In the genomic region with DNA sequence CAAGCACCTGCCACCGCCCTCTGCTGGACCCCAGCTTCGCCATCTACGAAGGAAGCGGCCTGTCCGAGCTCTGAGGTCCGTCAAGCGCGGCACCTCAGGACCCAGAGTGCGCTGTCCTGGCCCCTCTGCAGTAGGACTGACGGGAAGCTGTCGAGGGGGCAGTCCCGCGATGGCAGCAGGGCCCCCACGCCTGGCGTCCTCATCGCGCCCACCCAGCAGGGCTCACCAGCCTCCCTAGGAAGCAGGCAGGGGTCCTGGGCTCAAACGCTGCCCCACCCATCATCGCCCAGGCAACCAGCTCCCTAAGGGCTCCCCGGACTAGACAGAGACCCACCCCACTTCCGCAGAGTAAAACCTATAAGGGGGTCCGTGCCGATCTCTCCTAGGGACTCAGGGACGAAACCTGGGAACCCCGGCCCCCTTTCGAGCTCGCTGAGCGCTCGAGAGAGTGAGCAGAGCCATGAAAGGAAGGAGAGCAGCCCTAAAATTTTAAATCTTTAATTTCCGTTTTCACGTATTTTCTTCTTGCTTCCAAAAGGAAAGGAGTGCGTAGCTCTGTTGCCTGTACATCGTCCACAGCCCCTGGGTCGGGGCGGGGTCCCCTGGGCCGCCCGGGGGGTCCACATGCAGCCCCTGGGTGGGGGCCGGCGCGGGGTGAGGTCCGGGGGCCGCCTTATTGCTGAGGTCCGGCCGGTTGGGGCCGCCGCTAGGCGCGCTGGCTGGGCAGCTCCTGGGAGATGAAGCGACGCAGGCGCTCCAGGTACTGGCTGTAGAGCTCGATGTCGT, we compare ENCODE assay signal across 8 cellular contexts. TPM values are rescaled to one million over a fixed set of nuclear protein-coding genes. Genes with fewer than 3 reads are reported as not detected.
A peak's percentile ranks its signal among the peaks of the same experiment; 100 is the strongest.
DNase-seq lines count a peak whose midpoint lies in the region; ATAC-seq, FAIRE-seq and TF ChIP-seq lines count a peak whose summit lies in the region.
"Not testable (repeated sequence)": the region's sequence is repeated elsewhere in the genome, so short reads cannot be mapped to it uniquely, and the experiment has no call there.

No MANE protein-coding gene starts in this region.

- not testable (repeated sequence) for H3K9me3 Mint-ChIP-seq in activated naive CD8-positive, alpha-beta T cell (ENCODE audit: low read depth)

- not testable (repeated sequence) for FAIRE-seq in pancreas (lab: Jason Lieb, UNC)

- H4K20me1 ChIP-seq in PC-9 (ENCODE audit: insufficient read depth) = not testable (repeated sequence)

- TF ChIP-seq EP300 in upper lobe of left lung (IDR thresholded peaks at IDR 0.05) = not testable (repeated sequence)

- not testable (repeated sequence) for H3K4me1 ChIP-seq in PC-9 (replicated peaks; ENCODE audit: insufficient read depth)
- H3K4me1 ChIP-seq in pancreas (peaks cover 11 to 25% (median 16%) of the 10 kb centered on the region in 3 donors), upper lobe of left lung (peaks cover 48 to 65% (median 57%) of the 10 kb centered on the region in 4 donors)

- not testable (repeated sequence) for H3K36me3 ChIP-seq in PC-9 (ENCODE audit: low read depth); pancreas
- H3K36me3 ChIP-seq in upper lobe of left lung = peaks cover 0 to 24% (median 6%) of the 10 kb centered on the region in 4 donors

- peak overlapping the region; percentile 65 for H3K4me2 ChIP-seq in PC-9

- intact Hi-C loops in PC-9 (cut with micrococcal nuclease; ENCODE audit: unreplicated experiment); pancreas (cut with DNase I): not testable (repeated sequence)

- H3F3A ChIP-seq in PC-9 (ENCODE audit: insufficient read depth, low read depth) = not testable (repeated sequence)

- H3K27ac Mint-ChIP-seq in activated naive CD8-positive, alpha-beta T cell = peak overlapping the region; percentile 91

- peak; percentile 23 for TF ChIP-seq CTCF in GM12873 (IDR thresholded peaks at IDR 0.05; ENCODE audit: insufficient read depth, low read depth, low read length, missing control alignments)
- TF ChIP-seq CTCF in PC-9 (conservative IDR thresholded peaks at IDR 0.05); epithelial cell of esophagus (IDR thresholded peaks at IDR 0.05; ENCODE audit: insufficient read depth, low read depth, low read length, missing control alignments); pancreas (IDR thresholded peaks at IDR 0.05); upper lobe of left lung (IDR thresholded peaks at IDR 0.05): not testable (repeated sequence)

- H3K27me3 ChIP-seq in PC-9 (ENCODE audit: insufficient read depth, low read depth); layer of hippocampus (ENCODE audit: control insufficient read depth, insufficient read depth, low read length); pancreas; upper lobe of left lung: not testable (repeated sequence)

- H3K79me2 ChIP-seq in PC-9 (ENCODE audit: low read depth) = peaks cover 38% of the 10 kb centered on the region

- H3K9me3 ChIP-seq in PC-9 (ENCODE audit: insufficient read depth, low read depth); pancreas; upper lobe of left lung: not testable (repeated sequence)

- not testable (repeated sequence) for H3K27me3 Mint-ChIP-seq in activated naive CD8-positive, alpha-beta T cell

- CTCF ChIA-PET in PC-9 (lab: Charles Lee) = not testable (repeated sequence)

- not testable (repeated sequence) for H3K9me2 ChIP-seq in PC-9 (ENCODE audit: insufficient read depth)

- H3K27ac ChIP-seq in PC-9 = not testable (repeated sequence)
- H3K27ac ChIP-seq in layer of hippocampus (ENCODE audit: low read depth, low read length) = peak overlapping the region; percentile 91
- peak overlapping the region; percentile 88 to 95 (median 93) for H3K27ac ChIP-seq in pancreas
- H3K27ac ChIP-seq in upper lobe of left lung = peak overlapping the region; percentile 90 to 98 (median 96)

- peak overlapping the region; percentile 77; the same call in 1 of the 2 replicates for H3K4me3 ChIP-seq in PC-9
- H3K4me3 ChIP-seq in epithelial cell of esophagus (ENCODE audit: low read length) = peak overlapping the region; percentile 91
- H3K4me3 ChIP-seq in pancreas = peak overlapping the region; percentile 78 to 99 (median 97)
- H3K4me3 ChIP-seq in upper lobe of left lung = peak overlapping the region; percentile 73 to 99 (median 86)

- not testable (repeated sequence) for H3K36me3 Mint-ChIP-seq in activated naive CD8-positive, alpha-beta T cell

- H3K4me3 Mint-ChIP-seq in activated naive CD8-positive, alpha-beta T cell = peak overlapping the region; percentile 95

- BruUV-seq in PC-9 (replicated peaks; lab: Mats Ljungman, UMichigan) = not testable (repeated sequence)

- not testable (repeated sequence) for H2AFZ ChIP-seq in PC-9

- ATAC-seq in HG02970 (IDR thresholded peaks at IDR 0.05; ENCODE audit: low FRiP score, unreplicated experiment) (peak; percentile 19), pancreas (peak in 2 of 4 donors; percentile 4 to 6), upper lobe of left lung (ENCODE audit: low FRiP score in 2 of 2) (peak; percentile 40 to 44)

- TF ChIP-seq POLR2A in upper lobe of left lung (IDR thresholded peaks at IDR 0.05) = not testable (repeated sequence)

- 49 to 53% methylated on average over 39 to 47 of the region's 53 CpGs for WGBS in pancreas, 2 donors
- WGBS in upper lobe of left lung, 2 donors = 37 to 53% methylated on average over 29 of the region's 53 CpGs

- POLR2A ChIA-PET in PC-9 (lab: Charles Lee; ENCODE audit: unreplicated experiment) = not testable (repeated sequence)

- DNase-seq in PC-9; epithelial cell of esophagus (ENCODE audit: low read depth): not testable (repeated sequence)
- DNase-seq in pancreas (peak in 3 of 6 donors; percentile 36 to 67 (median 54)), upper lobe of left lung (peak in 1 of 2 donors; percentile 82)

- H3K4me1 Mint-ChIP-seq in activated naive CD8-positive, alpha-beta T cell (ENCODE audit: low read depth) = peaks cover 21% of the 10 kb centered on the region

RNA-seq across cellular contexts. Expression of a gene that starts 8.6 kb away (rescaled TPM):
- 33.0 and 35.9 TPM in 2 replicates for total RNA-seq in PC-9 (2021)
- 10 to 100 TPM; 21.1 to 30.8 (median 24.4) TPM for total RNA-seq in pancreas
- 10 to 100 TPM; 62.4 to 71.0 TPM for polyA plus RNA-seq in pancreas
- 100 to 1,000 TPM in 4 of 6 donors, 10 to 100 TPM in 2; 63.4 to 143 (median 108) TPM for total RNA-seq in upper lobe of left lung

RNA-seq across cellular contexts. Expression of a gene that starts 13.3 kb away (rescaled TPM):
- total RNA-seq in PC-9 (2021) (26.7 and 41.2 TPM in 2 replicates), pancreas (10 to 100 TPM in 1 of 6 donors, 1 to 10 TPM in 5; 4.3 to 10.4 (median 7.9) TPM), upper lobe of left lung (10 to 100 TPM in 4 of 6 donors, 1 to 10 TPM in 2; 6.9 to 39.9 (median 16.4) TPM)
- polyA plus RNA-seq in pancreas = 1 to 10 TPM; 5.1 to 8.2 TPM

RNA-seq across cellular contexts. Expression of a gene that starts 28.4 kb away (rescaled TPM):
- 25.6 and 25.8 TPM in 2 replicates for total RNA-seq in PC-9 (2021)
- total RNA-seq in pancreas = 10 to 100 TPM; 10.5 to 16.6 (median 15.1) TPM
- 10 to 100 TPM; 29.5 to 42.2 TPM for polyA plus RNA-seq in pancreas
- 100 to 1,000 TPM in 1 of 6 donors, 10 to 100 TPM in 5; 17.0 to 106 (median 38.8) TPM for total RNA-seq in upper lobe of left lung

RNA-seq across cellular contexts. Expression of a gene that starts 28.5 kb away (rescaled TPM):
- total RNA-seq in PC-9 (2021) (7.8 and 10.1 TPM in 2 replicates), pancreas (1 to 10 TPM; 2.0 to 6.5 (median 4.5) TPM), upper lobe of left lung (10 to 100 TPM in 4 of 6 donors, 1 to 10 TPM in 2; 6.1 to 25.1 (median 12.0) TPM)
- 10 to 100 TPM in 1 of 2 donors, 1 to 10 TPM in 1; 5.2 to 10.1 TPM for polyA plus RNA-seq in pancreas

RNA-seq across cellular contexts. Expression of a gene that starts 28.5 kb away (rescaled TPM):
- 61.7 and 69.8 TPM in 2 replicates for total RNA-seq in PC-9 (2021)
- 10 to 100 TPM; 23.0 to 52.2 (median 30.7) TPM for total RNA-seq in pancreas
- polyA plus RNA-seq in pancreas = 10 to 100 TPM; 40.8 to 49.3 TPM
- total RNA-seq in upper lobe of left lung = 100 to 1,000 TPM in 1 of 6 donors, 10 to 100 TPM in 5; 52.0 to 117 (median 75.3) TPM
